In genomic region chr6:109092074-109092473, GRCh38 we compare ENCODE assay signal across 1 cellular context.
TF ChIP-seq lines count a peak whose summit lies in the region.

No MANE protein-coding gene starts in this region.

TF ChIP-seq in GM12878, 131 proteins besides CTCF, POLR2A, EP300 and RAD21:
- no peak for TF ChIP-seq ETV6 (conservative IDR thresholded peaks at IDR 0.05 in 1 of 2, IDR thresholded peaks at IDR 0.05 in 1 of 2; ENCODE audit: borderline replicate concordance in 1 of 2, low read depth in 1 of 2)
- TF ChIP-seq MEF2A (IDR thresholded peaks at IDR 0.05; ENCODE audit: insufficient read depth, low read depth, low read length), result no peak
- no peak for TF ChIP-seq SIX5 (IDR thresholded peaks at IDR 0.05; ENCODE audit: low read depth, low read length, severe bottlenecking)
- no peak for TF ChIP-seq HCFC1 (IDR thresholded peaks at IDR 0.05; ENCODE audit: low read length)
- TF ChIP-seq NR2C2 (IDR thresholded peaks at IDR 0.05; ENCODE audit: borderline replicate concordance, control insufficient read depth, insufficient read length, low read depth), result no peak
- no peak for TF ChIP-seq YY1 (IDR thresholded peaks at IDR 0.05; ENCODE audit: low read depth, low read length)
- TF ChIP-seq NFIC (IDR thresholded peaks at IDR 0.05; ENCODE audit: low read depth, low read length), result no peak
- TF ChIP-seq ZSCAN29 (IDR thresholded peaks at IDR 0.05), result no peak
- TF ChIP-seq YBX1 (IDR thresholded peaks at IDR 0.05), result no peak
- TF ChIP-seq ZNF217 (IDR thresholded peaks at IDR 0.05), result no peak
- TF ChIP-seq, protein P1, sequence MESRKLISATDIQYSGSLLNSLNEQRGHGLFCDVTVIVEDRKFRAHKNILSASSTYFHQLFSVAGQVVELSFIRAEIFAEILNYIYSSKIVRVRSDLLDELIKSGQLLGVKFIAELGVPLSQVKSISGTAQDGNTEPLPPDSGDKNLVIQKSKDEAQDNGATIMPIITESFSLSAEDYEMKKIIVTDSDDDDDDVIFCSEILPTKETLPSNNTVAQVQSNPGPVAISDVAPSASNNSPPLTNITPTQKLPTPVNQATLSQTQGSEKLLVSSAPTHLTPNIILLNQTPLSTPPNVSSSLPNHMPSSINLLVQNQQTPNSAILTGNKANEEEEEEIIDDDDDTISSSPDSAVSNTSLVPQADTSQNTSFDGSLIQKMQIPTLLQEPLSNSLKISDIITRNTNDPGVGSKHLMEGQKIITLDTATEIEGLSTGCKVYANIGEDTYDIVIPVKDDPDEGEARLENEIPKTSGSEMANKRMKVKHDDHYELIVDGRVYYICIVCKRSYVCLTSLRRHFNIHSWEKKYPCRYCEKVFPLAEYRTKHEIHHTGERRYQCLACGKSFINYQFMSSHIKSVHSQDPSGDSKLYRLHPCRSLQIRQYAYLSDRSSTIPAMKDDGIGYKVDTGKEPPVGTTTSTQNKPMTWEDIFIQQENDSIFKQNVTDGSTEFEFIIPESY (IDR thresholded peaks at IDR 0.05), result no peak
- TF ChIP-seq E4F1 (IDR thresholded peaks at IDR 0.05; ENCODE audit: borderline replicate concordance, partially characterized antibody), result no peak
- TF ChIP-seq SUZ12 (IDR thresholded peaks at IDR 0.05; ENCODE audit: unreplicated experiment), result no peak
- no peak for TF ChIP-seq PML (IDR thresholded peaks at IDR 0.05; ENCODE audit: low read length)
- TF ChIP-seq PAX5 (IDR thresholded peaks at IDR 0.05; ENCODE audit: borderline replicate concordance, low read depth, low read length), result no peak
- no peak for TF ChIP-seq FOS (IDR thresholded peaks at IDR 0.05; ENCODE audit: borderline replicate concordance, extremely low read depth, insufficient read length)
